In the genomic region with DNA sequence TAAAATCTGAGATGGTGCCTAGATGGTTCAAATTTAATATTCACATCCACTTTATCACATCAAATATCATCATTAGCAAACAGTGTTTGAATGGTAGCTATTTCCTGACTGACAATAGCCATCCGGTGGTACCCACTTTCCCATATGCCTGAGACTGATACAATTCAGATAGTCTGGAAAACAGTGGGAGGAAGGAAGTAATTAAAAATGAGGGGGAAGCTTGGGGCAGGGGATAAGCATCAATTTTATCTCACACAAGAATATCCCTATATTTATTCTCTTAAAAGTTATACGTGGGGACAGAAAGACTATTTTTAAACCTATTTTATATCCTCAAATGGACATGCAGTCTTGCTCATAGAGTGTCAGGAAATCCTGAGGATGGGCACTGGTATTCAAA, we compare ENCODE assay signal across 7 cellular contexts.
"Had no signal": no experiment of that assay in that cellular context is flagged by ENCODE, and none has a peak within 500 bp of the region (broad histone marks: within the 10 kb centered on the region; RNA-seq: fewer than 3 reads in every experiment).

No MANE protein-coding gene starts in this region.

- H3K27me3 Mint-ChIP-seq: IgD-negative memory B cell had no signal

- H3K4me3 ChIP-seq: GM23338 had no signal

- DNase-seq: H9, HCEC 1CT, KBM-7 had no signal

- H3K36me3 Mint-ChIP-seq: IgD-negative memory B cell had no signal

- H3K27ac Mint-ChIP-seq: GM23338, H9, IgD-negative memory B cell had no signal

- ATAC-seq: GM23338, HepG2 had no signal

- H3K4me1 Mint-ChIP-seq: GM23338, IgD-negative memory B cell had no signal

- H3K4me3 Mint-ChIP-seq: GM23338, H9, IgD-negative memory B cell had no signal

- H3K27ac ChIP-seq: HL-60 had no signal
